40 cellular contexts compared by ENCODE assay signal in the genomic region with DNA sequence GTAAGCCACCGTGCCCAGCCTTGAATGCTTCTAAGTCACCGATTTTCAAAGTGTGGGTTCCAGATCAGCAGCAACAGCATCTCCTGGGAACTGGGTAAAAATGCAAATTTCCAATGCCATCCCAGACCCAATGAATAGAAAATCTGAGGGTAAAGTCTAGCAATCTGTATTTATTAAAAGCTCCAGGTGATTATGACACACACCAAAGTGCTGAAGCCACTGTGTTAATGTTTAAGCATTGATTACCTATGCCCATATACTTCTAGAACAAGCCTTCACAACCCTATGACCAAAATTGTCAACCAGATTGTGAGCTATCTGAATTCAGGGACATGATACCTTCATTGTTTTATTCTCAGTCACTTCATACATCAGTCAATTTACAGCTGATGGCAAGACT.
"Had no signal": no experiment of that assay in that cellular context is flagged by ENCODE, and none has a peak within 500 bp of the region (broad histone marks: within the 10 kb centered on the region; RNA-seq: fewer than 3 reads in every experiment).

No MANE protein-coding gene starts in this region.

- H3K4me3 ChIP-seq: adrenal gland, ascending aorta, body of pancreas, breast epithelium, cardiac muscle cell had no signal

- H3K9me3 ChIP-seq: adrenal gland, ascending aorta, body of pancreas, breast epithelium had no signal

- H3K9me3 Mint-ChIP-seq: activated naive CD4-positive, alpha-beta T cell treated with anti-CD3 and anti-CD28 coated beads for 36 hours; activated naive CD4-positive, alpha-beta T cell treated with anti-CD3 and anti-CD28 coated beads, Interleukin-2, amount 10 ng/mL, durations not matched to agents 7 days and 5 days; activated naive CD4-positive, alpha-beta T cell treated with anti-CD3 and anti-CD28 coated beads, Interleukin-2, amount 50 U/mL, for 24 hours; activated naive CD4-positive, alpha-beta T cell treated with anti-CD3 and anti-CD28 coated beads, Interleukin-2, amount 50 U/mL, for 72 hours; activated naive CD8-positive, alpha-beta T cell treated with anti-CD3 and anti-CD28 coated beads for 36 hours; activated naive CD8-positive, alpha-beta T cell treated with anti-CD3 and anti-CD28 coated beads, Interleukin-2, amount 10 ng/mL, durations not matched to agents 7 days and 5 days; activated naive CD8-positive, alpha-beta T cell treated with anti-CD3 and anti-CD28 coated beads, Interleukin-2, amount 50 U/mL, for 24 hours; activated T-cell treated with anti-CD3 and anti-CD28 coated beads, Interleukin-2, amount 50 U/mL, for 24 hours; activated T-cell treated with anti-CD3 and anti-CD28 coated beads, Interleukin-2, amount 50 U/mL, for 4 hours; activated T-cell treated with anti-CD3 and anti-CD28 coated beads, Interleukin-2, amount 50 U/mL, for 72 hours; activated T-helper 1 cell treated with anti-CD3 and anti-CD28 coated beads, Interleukin-12 subunit alpha, Interleukin-12 subunit beta, Interleukin-2, Interleukin-4 antibody, amounts not matched to agents 30 ng/mL and 10 ng/mL and 1 ng/mL, durations not matched to agents 14 hours and 24 hours and 36 hours; activated T-helper 17 cell treated with anti-CD3 and anti-CD28 coated beads, Interleukin-2, amount 50 U/mL, for 72 hours; activated T-helper 2 cell treated with anti-CD3 and anti-CD28 coated beads, Interferon-gamma antibody, Interleukin-2, Interleukin-4, amounts not matched to agents 10 μg/mL and 5 μg/mL and 100 μg/mL, durations not matched to agents 14 hours and 24 hours and 36 hours; brain; central memory CD8-positive, alpha-beta T cell had no signal

- DNase-seq: activated effector memory CD4-positive, alpha-beta T cell treated with anti-CD3 and anti-CD28 coated beads, Interleukin-2, amount 50 U/mL, for 16 hours; activated effector memory CD4-positive, alpha-beta T cell treated with Interleukin-2 at 50 U/mL for 16 hours; activated gamma-delta T cell; activated gamma-delta T cell treated with Interleukin-2 at 50 U/mL for 16 hours; activated naive CD4-positive, alpha-beta T cell; activated naive CD4-positive, alpha-beta T cell treated with anti-CD3 and anti-CD28 coated beads for 36 hours; activated naive CD4-positive, alpha-beta T cell treated with anti-CD3 and anti-CD28 coated beads, Interleukin-2, amount 10 ng/mL, durations not matched to agents 7 days and 5 days; activated naive CD4-positive, alpha-beta T cell treated with anti-CD3 and anti-CD28 coated beads, Interleukin-2, amount 50 U/mL, for 16 hours; activated naive CD4-positive, alpha-beta T cell treated with Interleukin-2 at 50 U/mL for 16 hours; activated naive CD8-positive, alpha-beta T cell treated with anti-CD3 and anti-CD28 coated beads for 36 hours; activated naive CD8-positive, alpha-beta T cell treated with anti-CD3 and anti-CD28 coated beads, Interleukin-2, amount 10 ng/mL, durations not matched to agents 7 days and 5 days; activated naive CD8-positive, alpha-beta T cell treated with anti-CD3 and anti-CD28 coated beads, Interleukin-2, amount 50 U/mL, for 24 hours; activated T-cell treated with anti-CD3 and anti-CD28 coated beads, Interleukin-2, amount 50 U/mL, for 1 hour; activated T-cell treated with anti-CD3 and anti-CD28 coated beads, Interleukin-2, amount 50 U/mL, for 24 hours; activated T-cell treated with anti-CD3 and anti-CD28 coated beads, Interleukin-2, amount 50 U/mL, for 4 hours; activated T-cell treated with anti-CD3 and anti-CD28 coated beads, Interleukin-2, amount 50 U/mL, for 48 hours; activated T-cell treated with anti-CD3 and anti-CD28 coated beads, Interleukin-2, amount 50 U/mL, for 72 hours; adrenal gland; amniotic stem cell; amygdala; anterior cingulate cortex; aorta; body of pancreas; brain microvascular endothelial cell; caudate nucleus; central memory CD4-positive, alpha-beta T cell; cerebellar nuclear complex had no signal

- H3K36me3 Mint-ChIP-seq: activated naive CD4-positive, alpha-beta T cell treated with anti-CD3 and anti-CD28 coated beads, Interleukin-2, amount 50 U/mL, for 72 hours had no signal

- H3K27ac ChIP-seq: adrenal gland, ascending aorta, body of pancreas, brain microvascular endothelial cell, breast epithelium, cardiac muscle cell had no signal

- H3K27me3 Mint-ChIP-seq: activated naive CD4-positive, alpha-beta T cell treated with anti-CD3 and anti-CD28 coated beads, Interleukin-2, amount 10 ng/mL, durations not matched to agents 7 days and 5 days; activated naive CD4-positive, alpha-beta T cell treated with anti-CD3 and anti-CD28 coated beads, Interleukin-2, amount 50 U/mL, for 24 hours; activated naive CD8-positive, alpha-beta T cell; activated naive CD8-positive, alpha-beta T cell treated with anti-CD3 and anti-CD28 coated beads for 36 hours; activated naive CD8-positive, alpha-beta T cell treated with anti-CD3 and anti-CD28 coated beads, Interleukin-2, amount 10 ng/mL, durations not matched to agents 7 days and 5 days; activated naive CD8-positive, alpha-beta T cell treated with anti-CD3 and anti-CD28 coated beads, Interleukin-2, amount 50 U/mL, for 24 hours; activated T-cell treated with anti-CD3 and anti-CD28 coated beads, Interleukin-2, amount 50 U/mL, for 24 hours; activated T-helper 17 cell treated with anti-CD3 and anti-CD28 coated beads, Interleukin-2, amount 50 U/mL, for 72 hours; brain; central memory CD8-positive, alpha-beta T cell had no signal

- ATAC-seq: activated naive CD4-positive, alpha-beta T cell treated with anti-CD3 and anti-CD28 coated beads, Interleukin-2, amount 50 U/mL, for 72 hours; activated naive CD8-positive, alpha-beta T cell treated with anti-CD3 and anti-CD28 coated beads, Interleukin-2, amount 50 U/mL, for 24 hours; activated T-cell treated with anti-CD3 and anti-CD28 coated beads, Interleukin-2, amount 50 U/mL, for 4 hours; activated T-cell treated with anti-CD3 and anti-CD28 coated beads, Interleukin-2, amount 50 U/mL, for 72 hours; activated T-helper 17 cell treated with anti-CD3 and anti-CD28 coated beads, Interleukin-2, amount 50 U/mL, for 72 hours; body of pancreas had no signal

- H3K27me3 ChIP-seq: adrenal gland, ascending aorta, body of pancreas, brain microvascular endothelial cell, breast epithelium, cardiac muscle cell had no signal

- H3K4me1 Mint-ChIP-seq: activated naive CD4-positive, alpha-beta T cell treated with anti-CD3 and anti-CD28 coated beads, Interleukin-2, amount 10 ng/mL, durations not matched to agents 7 days and 5 days; activated naive CD4-positive, alpha-beta T cell treated with anti-CD3 and anti-CD28 coated beads, Interleukin-2, amount 50 U/mL, for 24 hours; activated naive CD8-positive, alpha-beta T cell treated with anti-CD3 and anti-CD28 coated beads, Interleukin-2, amount 10 ng/mL, durations not matched to agents 7 days and 5 days; activated naive CD8-positive, alpha-beta T cell treated with anti-CD3 and anti-CD28 coated beads, Interleukin-2, amount 50 U/mL, for 24 hours; brain; central memory CD8-positive, alpha-beta T cell had no signal

- H3K4me1 ChIP-seq: ascending aorta, body of pancreas, breast epithelium had no signal

- FAIRE-seq: astrocyte, bronchial epithelial cell had no signal

- H3K4me3 Mint-ChIP-seq: activated naive CD4-positive, alpha-beta T cell treated with anti-CD3 and anti-CD28 coated beads for 36 hours; activated naive CD4-positive, alpha-beta T cell treated with anti-CD3 and anti-CD28 coated beads, Interleukin-2, amount 10 ng/mL, durations not matched to agents 7 days and 5 days; activated naive CD4-positive, alpha-beta T cell treated with anti-CD3 and anti-CD28 coated beads, Interleukin-2, amount 50 U/mL, for 24 hours; activated naive CD8-positive, alpha-beta T cell; activated naive CD8-positive, alpha-beta T cell treated with anti-CD3 and anti-CD28 coated beads for 36 hours; activated naive CD8-positive, alpha-beta T cell treated with anti-CD3 and anti-CD28 coated beads, Interleukin-2, amount 10 ng/mL, durations not matched to agents 7 days and 5 days; activated naive CD8-positive, alpha-beta T cell treated with anti-CD3 and anti-CD28 coated beads, Interleukin-2, amount 50 U/mL, for 24 hours; activated T-cell treated with anti-CD3 and anti-CD28 coated beads, Interleukin-2, amount 50 U/mL, for 24 hours; activated T-cell treated with anti-CD3 and anti-CD28 coated beads, Interleukin-2, amount 50 U/mL, for 4 hours; activated T-cell treated with anti-CD3 and anti-CD28 coated beads, Interleukin-2, amount 50 U/mL, for 72 hours; activated T-helper 1 cell treated with anti-CD3 and anti-CD28 coated beads, Interleukin-12 subunit alpha, Interleukin-12 subunit beta, Interleukin-2, Interleukin-4 antibody, amounts not matched to agents 30 ng/mL and 10 ng/mL and 1 ng/mL, durations not matched to agents 14 hours and 24 hours and 36 hours; activated T-helper 17 cell treated with anti-CD3 and anti-CD28 coated beads, Interleukin-2, amount 50 U/mL, for 72 hours; brain; central memory CD8-positive, alpha-beta T cell had no signal

- H3K27ac Mint-ChIP-seq: activated naive CD4-positive, alpha-beta T cell treated with anti-CD3 and anti-CD28 coated beads for 36 hours; activated naive CD4-positive, alpha-beta T cell treated with anti-CD3 and anti-CD28 coated beads, Interleukin-2, amount 10 ng/mL, durations not matched to agents 7 days and 5 days; activated naive CD4-positive, alpha-beta T cell treated with anti-CD3 and anti-CD28 coated beads, Interleukin-2, amount 50 U/mL, for 24 hours; activated naive CD4-positive, alpha-beta T cell treated with anti-CD3 and anti-CD28 coated beads, Interleukin-2, amount 50 U/mL, for 72 hours; activated naive CD8-positive, alpha-beta T cell; activated naive CD8-positive, alpha-beta T cell treated with anti-CD3 and anti-CD28 coated beads for 36 hours; activated naive CD8-positive, alpha-beta T cell treated with anti-CD3 and anti-CD28 coated beads, Interleukin-2, amount 10 ng/mL, durations not matched to agents 7 days and 5 days; activated naive CD8-positive, alpha-beta T cell treated with anti-CD3 and anti-CD28 coated beads, Interleukin-2, amount 50 U/mL, for 24 hours; activated T-cell treated with anti-CD3 and anti-CD28 coated beads, Interleukin-2, amount 50 U/mL, for 24 hours; activated T-cell treated with anti-CD3 and anti-CD28 coated beads, Interleukin-2, amount 50 U/mL, for 72 hours; activated T-helper 1 cell treated with anti-CD3 and anti-CD28 coated beads, Interleukin-12 subunit alpha, Interleukin-12 subunit beta, Interleukin-2, Interleukin-4 antibody, amounts not matched to agents 30 ng/mL and 10 ng/mL and 1 ng/mL, durations not matched to agents 14 hours and 24 hours and 36 hours; activated T-helper 17 cell treated with anti-CD3 and anti-CD28 coated beads, Interleukin-2, amount 50 U/mL, for 72 hours; activated T-helper 2 cell treated with anti-CD3 and anti-CD28 coated beads, Interferon-gamma antibody, Interleukin-2, Interleukin-4, amounts not matched to agents 10 μg/mL and 5 μg/mL and 100 μg/mL, durations not matched to agents 14 hours and 24 hours and 36 hours; brain had no signal

- H3K36me3 ChIP-seq: adrenal gland, breast epithelium had no signal
